Comparison of ENCODE assay signal across 32 cellular contexts in the genomic region with DNA sequence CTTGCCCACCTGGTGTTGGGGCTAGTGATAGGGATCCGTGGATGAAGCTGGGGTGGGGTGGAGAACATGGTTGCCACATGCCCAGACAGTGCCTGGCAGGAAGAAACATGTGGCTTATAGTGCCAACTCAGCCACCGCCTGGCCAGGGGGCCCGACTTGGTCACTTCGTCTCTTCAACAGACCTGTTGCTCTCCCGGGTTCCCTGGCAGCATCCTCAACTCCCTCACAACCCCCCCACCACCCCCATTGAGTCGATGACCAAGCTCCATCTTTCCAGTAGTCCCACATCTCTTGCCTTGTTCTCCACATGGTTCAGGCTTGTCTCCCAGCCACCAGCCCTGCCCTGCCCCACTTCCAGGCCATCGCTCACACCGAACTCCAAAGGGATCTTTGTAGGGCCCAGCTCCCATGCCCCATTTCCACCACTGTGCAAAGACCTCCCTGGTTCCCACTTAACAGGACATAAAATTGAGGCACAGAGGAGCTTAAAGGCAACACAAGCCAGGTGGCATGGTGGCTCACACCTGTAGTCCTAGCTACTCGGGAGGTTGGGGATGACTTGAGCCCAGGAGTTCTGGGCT. TPM values are rescaled to one million over a fixed set of nuclear protein-coding genes. Genes with fewer than 3 reads are reported as not detected.
"Had no signal": no experiment of that assay in that cellular context is flagged by ENCODE, and none has a peak within 500 bp of the region (broad histone marks: within the 10 kb centered on the region; RNA-seq: fewer than 3 reads in every experiment).

No MANE protein-coding gene starts in this region.

- H3K4me1 ChIP-seq: foreskin keratinocyte, heart right ventricle, pancreas, right lobe of liver, upper lobe of right lung, uterus had no signal

- ATAC-seq: foreskin keratinocyte; gastroesophageal sphincter; heart right ventricle; naive thymus-derived CD4-positive, alpha-beta T cell; pancreas; right lobe of liver; stimulated activated naive CD8-positive, alpha-beta T cell treated with anti-CD3 and anti-CD28 coated beads, Interleukin-15, amount 100 ng/mL, for 72 hours; upper lobe of right lung had no signal

- H3K27me3 ChIP-seq: right lobe of liver had no signal

- H3K27ac ChIP-seq: esophagus muscularis mucosa, foreskin keratinocyte, gastroesophageal sphincter, heart right ventricle, pancreas, right lobe of liver, suprapubic skin, transverse colon, upper lobe of right lung, uterus had no signal

- H3K9me3 ChIP-seq: gastroesophageal sphincter, pancreas, right lobe of liver, suprapubic skin, transverse colon, upper lobe of right lung, uterus had no signal

- H3K4me3 ChIP-seq: esophagus muscularis mucosa, gastroesophageal sphincter, heart right ventricle, lung, pancreas, right lobe of liver, smooth muscle cell, suprapubic skin, transverse colon, upper lobe of right lung, uterus had no signal

- FAIRE-seq: colon, endothelial cell of umbilical vein, pancreas had no signal

- DNase-seq: cerebellar nuclear complex; effector CD8-positive, alpha-beta T cell; foreskin keratinocyte; glutamatergic neuron; heart right ventricle; hippocampal formation; immature natural killer cell; islet precursor cell; mesenchymal stem cell; midbrain; naive thymus-derived CD4-positive, alpha-beta T cell; occipital lobe; right lobe of liver; stimulated activated CD4-positive, alpha-beta T cell treated with anti-CD3 and anti-CD28 coated beads, Interleukin-12 subunit alpha, Interleukin-12 subunit beta, amount 100 ng/mL, for 4 hours; stimulated activated CD4-positive, alpha-beta T cell treated with anti-CD3 and anti-CD28 coated beads, Interleukin-1b, Interleukin-23, amount 100 ng/mL, for 48 hours; stimulated activated CD4-positive, alpha-beta T cell treated with anti-CD3 and anti-CD28 coated beads, Interleukin-4, amount 100 ng/mL, for 1 hour; stimulated activated CD8-positive, alpha-beta memory T cell treated with anti-CD3 and anti-CD28 coated beads, Interleukin-4, amount 100 ng/mL, for 48 hours; stimulated activated naive CD4-positive, alpha-beta T cell; stimulated activated naive CD8-positive, alpha-beta T cell treated with anti-CD3 and anti-CD28 coated beads, Interleukin-15, amount 100 ng/mL, for 72 hours; transverse colon; upper lobe of right lung; uterus had no signal

- H3K36me3 ChIP-seq: esophagus muscularis mucosa, gastroesophageal sphincter, heart right ventricle, pancreas, right lobe of liver, suprapubic skin, transverse colon, upper lobe of right lung, uterus had no signal

RNA-seq across cellular contexts. Expression of gene PNCK, which starts 7.8 kb away (rescaled TPM):
- total RNA-seq: endothelial cell of umbilical vein, foreskin keratinocyte had no signal
- polyA plus RNA-seq: fibroblast of lung; immature natural killer cell; naive thymus-derived CD4-positive, alpha-beta T cell had no signal

RNA-seq across cellular contexts. Expression of gene DUSP9, which starts 18.8 kb away (rescaled TPM):
- total RNA-seq: endothelial cell of umbilical vein; esophagus muscularis mucosa; fibroblast of lung; gastroesophageal sphincter; naive thymus-derived CD4-positive, alpha-beta T cell; posterior vena cava; transverse colon; upper lobe of right lung had no signal
- polyA plus RNA-seq: fibroblast of lung; immature natural killer cell; naive thymus-derived CD4-positive, alpha-beta T cell had no signal
